Comparison of ENCODE assay signal across 8 cellular contexts in genomic region chr5:62306494-62307363, GRCh38. TPM values are rescaled to one million over a fixed set of nuclear protein-coding genes. Genes with fewer than 3 reads are reported as not detected.
A peak's percentile ranks its signal among the peaks of the same experiment; 100 is the strongest.
DNase-seq lines count a peak whose midpoint lies in the region; ATAC-seq and TF ChIP-seq lines count a peak whose summit lies in the region.

No MANE protein-coding gene starts in this region.

- no peaks in the 10 kb centered on the region for H3K9me3 Mint-ChIP-seq in CD4-positive, alpha-beta T cell

- H3K9me2 ChIP-seq in SU-DHL-6 (replicated peaks; ENCODE audit: insufficient read depth, low read length), result no peaks in the 10 kb centered on the region

- H3K9me3 ChIP-seq in CD4-positive, alpha-beta T cell (ENCODE audit: control insufficient read depth, low read length), result no peaks in the 10 kb centered on the region
- no peaks in the 10 kb centered on the region for H3K9me3 ChIP-seq in SU-DHL-6 (ENCODE audit: insufficient read depth, low read length)

- peak overlapping the region; percentile 97 for H3K9ac ChIP-seq in SU-DHL-6 (ENCODE audit: low read length)

- peaks cover 3% of the 10 kb centered on the region; the same call in 1 of the 2 replicates for H3K36me3 ChIP-seq in SU-DHL-6 (ENCODE audit: low read length)

- H3K4me1 Mint-ChIP-seq in CD4-positive, alpha-beta T cell (ENCODE audit: low read depth), result peaks cover 63% of the 10 kb centered on the region

- intact Hi-C loops in CD4-positive, alpha-beta T cell (cut with DNase I, micrococcal nuclease), result loop anchor here (1.0 to 10.0 kb wide), 6 partner anchors 35 to 106 kb away; partner anchors contain the start of genes DIMT1 (in 1 of the 2) and IPO11 (in 1 of the 2)

- CTCF ChIA-PET in CD4-positive, alpha-beta T cell (lab: Charles Lee), result interaction anchor here (0.6 to 1.8 kb wide), 6 partner anchors 9 to 83 kb away, joined by 3 to 7 read pairs (median 4); no protein-coding TSS in a partner anchor

- H4K20me1 ChIP-seq in SU-DHL-6 (ENCODE audit: low read depth, low read length), result peaks cover 26% of the 10 kb centered on the region

- peak overlapping the region; percentile 92 for H3K4me3 Mint-ChIP-seq in CD4-positive, alpha-beta T cell

- peak overlapping the region; percentile 94 for H3K27ac Mint-ChIP-seq in CD4-positive, alpha-beta T cell

- POLR2A ChIA-PET in CD4-positive, alpha-beta T cell (lab: Charles Lee), result interaction anchor here (1.0 to 1.7 kb wide), 24 partner anchors 8 to 975 kb away, joined by 3 to 61 read pairs (median 6); partner anchors contain the start of genes DIMT1, IPO11 and LRRC70

- no peaks in the 10 kb centered on the region for H3K27me3 ChIP-seq in CD4-positive, alpha-beta T cell (ENCODE audit: control insufficient read depth, insufficient read depth, low read length)
- no peaks in the 10 kb centered on the region for H3K27me3 ChIP-seq in SU-DHL-6 (ENCODE audit: low read length)

- H3K4me2 ChIP-seq in SU-DHL-6 (ENCODE audit: low read depth, low read length, poor library complexity, severe bottlenecking), result peak overlapping the region; percentile 72

- H3K36me3 Mint-ChIP-seq in CD4-positive, alpha-beta T cell (ENCODE audit: low read depth), result peaks cover 43% of the 10 kb centered on the region

- DNase-seq in CD4-positive, alpha-beta T cell, result peak; percentile 28 to 63 (median 40)
- peak in 39 of 56 donors; percentile 8 to 83 (median 58) for DNase-seq in amygdala (lab: John Stamatoyannopoulos, UW)
- DNase-seq in hepatic stellate cell (ENCODE audit: low spot score), result peak; percentile 50
- no peak for DNase-seq in retinal pigment epithelial cell (ENCODE audit: low read depth)
- no peak for DNase-seq in NCI-H1930 (lab: John Stamatoyannopoulos, UW)

- peak overlapping the region; percentile 84 for H3K27ac ChIP-seq in CD4-positive, alpha-beta T cell (ENCODE audit: low read depth, low read length)
- peak overlapping the region; percentile 83 for H3K27ac ChIP-seq in SU-DHL-6 (ENCODE audit: low read depth, low read length)

- TF ChIP-seq CTCF in CD4-positive, alpha-beta T cell (IDR thresholded peaks at IDR 0.05), result no peak
- TF ChIP-seq CTCF in SU-DHL-6 (IDR thresholded peaks at IDR 0.05; ENCODE audit: insufficient read depth, low read length, poor library complexity, severe bottlenecking) (no peak), retinal pigment epithelial cell (conservative IDR thresholded peaks at IDR 0.05; ENCODE audit: low read depth, low read length) (no peak)

- H2AFZ ChIP-seq in SU-DHL-6 (ENCODE audit: low read depth, low read length, severe bottlenecking), result peak overlapping the region; percentile 65

- H3K27me3 Mint-ChIP-seq in CD4-positive, alpha-beta T cell, result no peaks in the 10 kb centered on the region

- peak overlapping the region; percentile 97 for H3K4me3 ChIP-seq in SU-DHL-6 (ENCODE audit: insufficient read depth, low read length, poor library complexity, severe bottlenecking)
- H3K4me3 ChIP-seq in retinal pigment epithelial cell (ENCODE audit: low read length), result peak overlapping the region; percentile 64

- peaks cover 7% of the 10 kb centered on the region; the same call in 1 of the 2 replicates for H3F3A ChIP-seq in SU-DHL-6 (ENCODE audit: insufficient read depth)

- ATAC-seq in CD4-positive, alpha-beta T cell (ENCODE audit: poor library complexity), result peak; percentile 15
- ATAC-seq in GM19438 (IDR thresholded peaks at IDR 0.05; ENCODE audit: low read depth, unreplicated experiment), result peak; percentile 24
- ATAC-seq in HG03521 (IDR thresholded peaks at IDR 0.05; ENCODE audit: unreplicated experiment), result peak; percentile 26

- H3K79me2 ChIP-seq in SU-DHL-6 (ENCODE audit: insufficient read depth, low read length), result peaks cover 55% of the 10 kb centered on the region

RNA-seq across cellular contexts. Expression of gene KIF2A, which starts 0.7 kb away (rescaled TPM):
- 10 to 100 TPM; 78.4 to 81.8 TPM for total RNA-seq in CD4-positive, alpha-beta T cell

Comparison
In these comparisons a context has a peak if more than half of its experiments do, and no peak if none do; other contexts are left out.
1. DNase-seq: peak in CD4-positive, alpha-beta T cell (10 of 10), amygdala (39 of 56) and hepatic stellate cell (single experiment); none in retinal pigment epithelial cell (single experiment) and NCI-H1930 (0 of 2).
2. Peak in every context shown above with its lines, with median percentiles within 50 percentile points of each other: ATAC-seq.